29 cellular contexts compared by ENCODE assay signal in the genomic region with DNA sequence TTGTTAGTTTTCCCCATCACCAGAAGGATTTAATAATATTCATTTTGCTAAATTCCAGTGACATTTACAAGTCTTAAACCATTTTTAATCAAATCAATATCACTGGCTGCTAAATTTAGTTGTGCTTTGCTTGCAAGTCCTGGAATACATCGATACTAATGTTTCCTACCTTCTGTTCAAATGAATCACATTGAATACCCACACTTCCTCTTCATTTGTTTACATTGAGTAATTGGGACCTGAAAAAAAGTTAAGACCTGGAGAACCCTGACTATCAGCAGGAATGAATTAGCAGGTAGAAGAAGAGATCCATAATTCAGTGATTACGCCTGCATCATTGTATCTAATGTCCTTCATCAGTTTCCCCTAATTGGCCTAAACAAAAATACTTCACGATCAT.
"Had no signal": no experiment of that assay in that cellular context is flagged by ENCODE, and none has a peak within 500 bp of the region (broad histone marks: within the 10 kb centered on the region; RNA-seq: fewer than 3 reads in every experiment).

No MANE protein-coding gene starts in this region.

- H3K4me3 Mint-ChIP-seq: immature natural killer cell; naive thymus-derived CD8-positive, alpha-beta T cell; nephron; neural crest cell; stimulated activated effector memory CD8-positive, alpha-beta T cell treated with anti-CD3 and anti-CD28 coated beads, Interleukin-12 subunit alpha, Interleukin-12 subunit beta, amount 100 ng/mL, for 72 hours; stimulated activated naive CD8-positive, alpha-beta T cell treated with anti-CD3 and anti-CD28 coated beads, Interleukin-15, Interleukin-2, amounts not matched to agents 100 ng/mL and 50 ng/mL, for 24 hours had no signal

- ATAC-seq: left colon; left lung; lower lobe of right lung; naive thymus-derived CD8-positive, alpha-beta T cell; pancreas; right cardiac atrium; sciatic nerve; upper lobe of right lung had no signal

- H3K27me3 ChIP-seq: left lung, pancreas, tibial artery, upper lobe of right lung had no signal

- H3K27ac Mint-ChIP-seq: immature natural killer cell; naive thymus-derived CD8-positive, alpha-beta T cell; nephron; stimulated activated effector memory CD8-positive, alpha-beta T cell treated with anti-CD3 and anti-CD28 coated beads, Interleukin-12 subunit alpha, Interleukin-12 subunit beta, amount 100 ng/mL, for 72 hours; stimulated activated naive CD8-positive, alpha-beta T cell treated with anti-CD3 and anti-CD28 coated beads, Interleukin-15, Interleukin-2, amounts not matched to agents 100 ng/mL and 50 ng/mL, for 24 hours had no signal

- H3K36me3 Mint-ChIP-seq: immature natural killer cell; naive thymus-derived CD8-positive, alpha-beta T cell; stimulated activated effector memory CD8-positive, alpha-beta T cell treated with anti-CD3 and anti-CD28 coated beads, Interleukin-12 subunit alpha, Interleukin-12 subunit beta, amount 100 ng/mL, for 72 hours had no signal

- H3K9me3 Mint-ChIP-seq: neural crest cell; stimulated activated effector memory CD8-positive, alpha-beta T cell treated with anti-CD3 and anti-CD28 coated beads, Interleukin-12 subunit alpha, Interleukin-12 subunit beta, amount 100 ng/mL, for 72 hours; stimulated activated naive CD8-positive, alpha-beta T cell treated with anti-CD3 and anti-CD28 coated beads, Interleukin-15, Interleukin-2, amounts not matched to agents 100 ng/mL and 50 ng/mL, for 24 hours had no signal

- H3K4me3 ChIP-seq: left lung, lower lobe of right lung, pancreas, prostate gland, skin epidermis, suprapubic skin, thoracic aorta, tibial artery, upper lobe of right lung had no signal

- H3K36me3 ChIP-seq: left lung, lower lobe of right lung, pancreas, prostate gland, suprapubic skin, thoracic aorta, tibial artery, upper lobe of right lung had no signal

- H3K9me3 ChIP-seq: lower lobe of right lung, pancreas, prostate gland, suprapubic skin, upper lobe of right lung had no signal

- H3K27ac ChIP-seq: left lung, lower lobe of right lung, pancreas, prostate gland, skin epidermis, suprapubic skin, thoracic aorta, tibial artery, upper lobe of right lung had no signal

- H3K4me1 Mint-ChIP-seq: immature natural killer cell; naive thymus-derived CD8-positive, alpha-beta T cell; stimulated activated effector memory CD8-positive, alpha-beta T cell treated with anti-CD3 and anti-CD28 coated beads, Interleukin-12 subunit alpha, Interleukin-12 subunit beta, amount 100 ng/mL, for 72 hours had no signal

- H3K4me1 ChIP-seq: left lung, lower lobe of right lung, pancreas, prostate gland, suprapubic skin, upper lobe of right lung had no signal

- DNase-seq: hypothalamus; immature natural killer cell; kidney; left colon; left lung; lower lobe of right lung; mesenchymal stem cell; naive thymus-derived CD8-positive, alpha-beta T cell; nucleus accumbens; pancreas; posterior cingulate gyrus; retina; right cardiac atrium; stimulated activated CD4-positive, alpha-beta T cell treated with anti-CD3 and anti-CD28 coated beads, Interleukin-12 subunit alpha, Interleukin-12 subunit beta, amount 100 ng/mL, for 4 hours; stimulated activated CD4-positive, alpha-beta T cell treated with anti-CD3 and anti-CD28 coated beads, Interleukin-15, amount 100 ng/mL, for 24 hours; stimulated activated CD4-positive, alpha-beta T cell treated with anti-CD3 and anti-CD28 coated beads, Interleukin-4, amount 100 ng/mL, for 24 hours; stimulated activated naive CD4-positive, alpha-beta T cell; tibial artery; trophoblast cell; upper lobe of right lung had no signal

- H3K27me3 Mint-ChIP-seq: stimulated activated naive CD8-positive, alpha-beta T cell treated with anti-CD3 and anti-CD28 coated beads, Interleukin-15, Interleukin-2, amounts not matched to agents 100 ng/mL and 50 ng/mL, for 24 hours had no signal
